ENCODE assay signal across 14 cellular contexts in the genomic region with DNA sequence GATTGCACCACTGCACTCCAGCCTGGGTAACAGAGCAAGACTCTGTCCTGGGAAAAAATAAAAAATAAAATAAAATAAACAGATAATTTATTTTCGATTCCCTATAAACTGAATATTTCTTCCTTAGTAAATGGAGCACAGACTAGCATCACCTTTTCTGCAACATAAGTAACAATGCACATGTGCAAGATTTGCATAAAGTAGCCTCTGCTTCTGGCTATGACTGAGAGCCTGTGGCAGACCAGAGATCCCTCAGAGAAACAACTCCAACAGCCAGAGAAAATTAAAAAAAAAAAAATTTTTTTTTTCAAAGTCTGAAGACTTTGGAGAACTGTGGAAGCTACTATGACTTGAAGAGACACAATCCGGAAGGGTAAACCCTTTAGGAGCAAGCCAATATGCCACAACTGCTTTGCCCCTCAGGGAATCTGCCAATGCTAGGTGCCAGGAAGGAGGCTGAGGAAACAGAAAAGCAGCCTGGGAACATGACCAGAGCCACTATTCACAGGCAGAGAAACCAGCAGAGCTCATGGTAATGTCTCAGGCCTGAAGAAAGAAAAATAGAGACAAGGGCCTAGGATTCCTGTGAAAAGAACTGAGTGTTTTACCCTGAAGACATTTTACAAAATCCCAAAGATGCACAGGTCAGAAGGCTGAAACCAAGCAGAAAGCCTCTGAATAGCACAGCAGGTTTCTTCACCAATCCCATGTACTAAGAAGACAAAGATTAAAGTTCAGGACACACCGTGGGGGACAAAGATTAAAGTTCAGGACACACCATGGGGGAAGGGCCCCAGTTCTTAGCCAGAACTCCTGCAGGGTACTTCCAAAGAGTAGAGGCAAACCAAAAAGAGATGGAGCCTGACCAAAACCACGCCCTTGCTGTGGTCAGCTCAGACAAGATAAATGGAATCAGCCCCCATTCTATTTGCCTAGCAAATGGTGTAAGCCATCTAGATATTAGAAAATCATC. TPM values are rescaled to one million over a fixed set of nuclear protein-coding genes. Genes with fewer than 3 reads are reported as not detected.
DNase-seq lines count a peak whose midpoint lies in the region; ATAC-seq and TF ChIP-seq lines count a peak whose summit lies in the region.
"Had no signal": no experiment of that assay in that cellular context is flagged by ENCODE, and none has a peak within 500 bp of the region (broad histone marks: within the 10 kb centered on the region; RNA-seq: fewer than 3 reads in every experiment).

No MANE protein-coding gene starts in this region.

- no peak overlapping the region for H3K4me3 Mint-ChIP-seq in CD4-positive, CD25-positive, alpha-beta regulatory T cell
- H3K4me3 Mint-ChIP-seq in nephron progenitor cell, result no peak overlapping the region

- TF ChIP-seq CTCF in nephron progenitor cell (IDR thresholded peaks at IDR 0.05) (no peak), Peyer's patch (IDR thresholded peaks at IDR 0.05) (no peak)

- peak overlapping the region in 2 of 3 donors; percentile 23 to 43 for H3K27ac Mint-ChIP-seq in CD4-positive, CD25-positive, alpha-beta regulatory T cell
- H3K27ac Mint-ChIP-seq in nephron progenitor cell, result peak overlapping the region; percentile 72

- peaks cover 4% of the 10 kb centered on the region for H3K36me3 Mint-ChIP-seq in CD4-positive, CD25-positive, alpha-beta regulatory T cell
- peaks cover 3% of the 10 kb centered on the region for H3K36me3 Mint-ChIP-seq in nephron progenitor cell (ENCODE audit: low read depth)

- no peaks in the 10 kb centered on the region for H3K9me3 ChIP-seq in CD4-positive, CD25-positive, alpha-beta regulatory T cell (ENCODE audit: control insufficient read depth in 2 of 2, low read length in 2 of 2)
- no peaks in the 10 kb centered on the region for H3K9me3 ChIP-seq in Peyer's patch
- no peaks in the 10 kb centered on the region for H3K9me3 ChIP-seq in HAP-1
- H3K9me3 ChIP-seq: BE2C, SJCRH30 had no signal

- no peak overlapping the region for H3K4me3 ChIP-seq in CD4-positive, CD25-positive, alpha-beta regulatory T cell (ENCODE audit: low read depth, low read length)
- no peak overlapping the region for H3K4me3 ChIP-seq in Peyer's patch
- H3K4me3 ChIP-seq in HAP-1, result no peak overlapping the region
- H3K4me3 ChIP-seq: SJCRH30 had no signal

- H3K9me3 Mint-ChIP-seq in CD4-positive, CD25-positive, alpha-beta regulatory T cell, result no peaks in the 10 kb centered on the region
- no peaks in the 10 kb centered on the region for H3K9me3 Mint-ChIP-seq in nephron progenitor cell

- peaks cover 8 to 39% (median 31%) of the 10 kb centered on the region in 4 donors for H3K4me1 Mint-ChIP-seq in CD4-positive, CD25-positive, alpha-beta regulatory T cell
- H3K4me1 Mint-ChIP-seq in nephron progenitor cell, result peaks cover 56% of the 10 kb centered on the region

- no peak for TF ChIP-seq POLR2A in Peyer's patch (IDR thresholded peaks at IDR 0.05)

- ATAC-seq in CD4-positive, CD25-positive, alpha-beta regulatory T cell (ENCODE audit: low read depth in 2 of 2), result no peak
- no peak for ATAC-seq in HG02763 (IDR thresholded peaks at IDR 0.05; ENCODE audit: unreplicated experiment)
- ATAC-seq: esophagus mucosa had no signal

- in situ Hi-C loops in HAP-1 (cut with MboI; ENCODE audit: low sequenced_read_pairs), result no loop called here

- no peak for DNase-seq in CD4-positive, CD25-positive, alpha-beta regulatory T cell
- DNase-seq in NCI-H526 (lab: John Stamatoyannopoulos, UW) (peak; percentile 44 to 70), nephron progenitor cell (no peak), Peyer's patch (no peak), NCI-H2081 (lab: John Stamatoyannopoulos, UW) (no peak), HAP-1 (ENCODE audit: low spot score in 2 of 2) (no peak)
- DNase-seq: activated CD8-positive, alpha-beta memory T cell treated with anti-CD3 and anti-CD28 coated beads for 24 hours; amniotic stem cell; BE2C; SJCRH30 had no signal

- no peaks in the 10 kb centered on the region for H3K4me1 ChIP-seq in CD4-positive, CD25-positive, alpha-beta regulatory T cell (ENCODE audit: control insufficient read depth, insufficient read depth, low read length, poor library complexity, severe bottlenecking)
- peaks cover 0 to 84% (median 3%) of the 10 kb centered on the region in 4 donors for H3K4me1 ChIP-seq in Peyer's patch
- peaks cover 31% of the 10 kb centered on the region for H3K4me1 ChIP-seq in HAP-1
- H3K4me1 ChIP-seq: SJCRH30 had no signal

- no peaks in the 10 kb centered on the region for H3K27me3 Mint-ChIP-seq in CD4-positive, CD25-positive, alpha-beta regulatory T cell
- H3K27me3 Mint-ChIP-seq in nephron progenitor cell (ENCODE audit: low read depth, poor library complexity), result no peaks in the 10 kb centered on the region

- no peaks in the 10 kb centered on the region for H3K36me3 ChIP-seq in CD4-positive, CD25-positive, alpha-beta regulatory T cell (ENCODE audit: control insufficient read depth, insufficient read depth, low read length)
- H3K36me3 ChIP-seq in Peyer's patch (no peaks in the 10 kb centered on the region), HAP-1 (replicated peaks) (no peaks in the 10 kb centered on the region)
- H3K36me3 ChIP-seq: BE2C had no signal

- no peaks in the 10 kb centered on the region for H3K27me3 ChIP-seq in CD4-positive, CD25-positive, alpha-beta regulatory T cell (ENCODE audit: control insufficient read depth, insufficient read depth, low read length)
- H3K27me3 ChIP-seq in Peyer's patch (no peaks in the 10 kb centered on the region), HAP-1 (ENCODE audit: low read depth) (no peaks in the 10 kb centered on the region)
- H3K27me3 ChIP-seq: BE2C, SJCRH30 had no signal

- H3K27ac ChIP-seq in CD4-positive, CD25-positive, alpha-beta regulatory T cell (ENCODE audit: insufficient read depth, low read length, poor library complexity, severe bottlenecking), result no peak overlapping the region
- H3K27ac ChIP-seq in cingulate gyrus (ENCODE audit: low read depth, low read length) (peak overlapping the region; percentile 58), Peyer's patch (peak overlapping the region in 2 of 4 donors; percentile 29 to 31)
- H3K27ac ChIP-seq: parathyroid adenoma, SJCRH30 had no signal

RNA-seq across cellular contexts. Expression of gene B4GALT5, which starts 25.8 kb away (rescaled TPM):
- total RNA-seq in CD4-positive, CD25-positive, alpha-beta regulatory T cell, result 13.6 TPM
- polyA plus RNA-seq in CD4-positive, CD25-positive, alpha-beta regulatory T cell, result 1 to 10 TPM in 2 of 4 donors, under 1 TPM in 2; 0.45 to 1.5 (median 1.00) TPM
- 10 to 100 TPM in 3 of 4 donors, 1 to 10 TPM in 1; 8.3 to 24.5 (median 19.3) TPM for total RNA-seq in Peyer's patch

Comparison
In these comparisons a context has a peak if more than half of its experiments do, and no peak if none do; other contexts are left out.
1. DNase-seq: peak in NCI-H526 (2 of 2); none in CD4-positive, CD25-positive, alpha-beta regulatory T cell (0 of 3), nephron progenitor cell (single experiment), Peyer's patch (0 of 3), NCI-H2081 (0 of 2) and HAP-1 (0 of 2).